Comparison of ENCODE assay signal across 1 cellular context in the genomic region with DNA sequence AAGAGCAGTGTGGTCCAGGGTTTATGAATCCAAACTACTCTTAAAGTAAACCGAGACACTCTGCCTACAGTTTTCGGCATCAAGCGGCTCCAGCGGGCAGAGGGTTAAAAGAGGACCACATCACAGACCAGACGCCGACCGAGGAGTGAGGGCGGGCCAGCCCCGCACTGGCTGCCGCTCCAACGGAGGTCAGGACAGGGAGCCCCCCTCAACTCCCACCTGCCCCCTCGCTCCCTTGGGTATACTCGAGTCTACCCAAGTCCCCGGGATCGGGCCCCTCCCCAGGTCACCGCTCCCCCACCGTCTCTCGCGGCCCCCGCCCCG.
TF ChIP-seq lines count a peak whose summit lies in the region.

No MANE protein-coding gene starts in this region.

TF ChIP-seq in GM12878, 131 proteins besides CTCF, POLR2A, EP300 and RAD21 (continued from another document):
- TF ChIP-seq E2F4 (IDR thresholded peaks at IDR 0.05; ENCODE audit: low read depth, low read length) (no peak), MYC (IDR thresholded peaks at IDR 0.05; ENCODE audit: insufficient read depth, insufficient read length, insufficient replicate concordance, low read length, severe bottlenecking) (no peak), LARP7 (IDR thresholded peaks at IDR 0.05) (no peak), MEF2B (IDR thresholded peaks at IDR 0.05; ENCODE audit: partially characterized antibody, poor library complexity, severe bottlenecking) (peak; percentile 66), MTA2 (IDR thresholded peaks at IDR 0.05; ENCODE audit: low read depth) (peak; percentile 33; the same call in 1 of the 2 replicates), ZNF217 (IDR thresholded peaks at IDR 0.05) (no peak), EZH2 (IDR thresholded peaks at IDR 0.05; ENCODE audit: borderline replicate concordance, control insufficient read depth, low read depth, low read length) (no peak), NBN (IDR thresholded peaks at IDR 0.05) (0 out of 2 replicates have a peak, but pooled peaks have one; percentile 7), RUNX3 (IDR thresholded peaks at IDR 0.05; ENCODE audit: low read length) (peak; percentile 41)
